1 cellular context compared by ENCODE assay signal in genomic region chr17:50147841-50148225, GRCh38.
TF ChIP-seq lines count a peak whose summit lies in the region.

No MANE protein-coding gene starts in this region.

TF ChIP-seq in K562, 482 proteins besides CTCF, POLR2A, EP300 and RAD21:
- TF ChIP-seq RBFOX2 (IDR thresholded peaks at IDR 0.05; ENCODE audit: low read depth, low read length), result peak; percentile 16; the same call in 1 of the 2 replicates
- TF ChIP-seq ZNF311 (CRISPR knock-in tag; IDR thresholded peaks at IDR 0.05), result no peak
- no peak for TF ChIP-seq IRF2 (CRISPR knock-in tag; IDR thresholded peaks at IDR 0.05)
- no peak for TF ChIP-seq PRMT5 (CRISPR knock-in tag; IDR thresholded peaks at IDR 0.05)
- 0 out of 2 replicates have a peak, but pooled peaks have one; percentile 17 for TF ChIP-seq KAT7 (CRISPR knock-in tag; IDR thresholded peaks at IDR 0.05; ENCODE audit: borderline replicate concordance)
TF ChIP-seq in K562: peak in this region for 2.
